13 cellular contexts compared by ENCODE assay signal in the genomic region with DNA sequence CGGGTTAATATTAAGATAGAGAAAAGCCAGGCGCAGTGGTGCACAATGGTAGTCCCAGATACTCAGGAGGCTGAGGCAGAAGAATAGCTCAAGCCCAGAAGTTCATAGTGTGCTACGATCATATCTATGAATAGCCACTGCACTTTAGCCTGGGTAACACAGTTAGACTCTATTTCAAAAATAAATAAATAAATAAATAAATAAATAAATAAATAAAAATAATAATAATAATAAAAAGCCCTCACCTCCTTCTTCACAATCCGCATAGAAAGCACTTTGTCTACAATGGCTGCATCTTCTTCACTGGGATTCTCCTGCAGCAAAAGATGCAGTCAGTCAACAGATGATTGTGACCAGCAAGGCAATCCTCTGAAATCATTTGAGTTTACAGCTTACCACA. TPM values are rescaled to one million over a fixed set of nuclear protein-coding genes. Genes with fewer than 3 reads are reported as not detected.
A peak's percentile ranks its signal among the peaks of the same experiment; 100 is the strongest.
DNase-seq lines count a peak whose midpoint lies in the region; ATAC-seq and TF ChIP-seq lines count a peak whose summit lies in the region.
"Had no signal": no experiment of that assay in that cellular context is flagged by ENCODE, and none has a peak within 500 bp of the region (broad histone marks: within the 10 kb centered on the region; RNA-seq: fewer than 3 reads in every experiment).

No MANE protein-coding gene starts in this region.

- H3K9me3 Mint-ChIP-seq in activated naive CD4-positive, alpha-beta T cell treated with anti-CD3 and anti-CD28 coated beads for 36 hours: no peaks in the 10 kb centered on the region
- no peaks in the 10 kb centered on the region for H3K9me3 Mint-ChIP-seq in WTC11
- no peaks in the 10 kb centered on the region for H3K9me3 Mint-ChIP-seq in activated T-helper 17 cell treated with anti-CD3 and anti-CD28 coated beads, Interleukin-2, amount 50 U/mL, for 72 hours
- H3K9me3 Mint-ChIP-seq: CD14-positive monocyte; CD8-positive, alpha-beta memory T cell had no signal

- intact Hi-C loops in activated naive CD4-positive, alpha-beta T cell treated with anti-CD3 and anti-CD28 coated beads for 36 hours (cut with micrococcal nuclease): loop anchor here (2.0 kb wide), 1 partner anchor 95 kb away; a partner anchor contains a TSS

- POLR2A ChIA-PET in WTC11 (lab: Charles Lee): no interaction called here

- no peaks in the 10 kb centered on the region for H3K27me3 Mint-ChIP-seq in activated naive CD4-positive, alpha-beta T cell treated with anti-CD3 and anti-CD28 coated beads for 36 hours (ENCODE audit: low read depth)
- no peaks in the 10 kb centered on the region for H3K27me3 Mint-ChIP-seq in WTC11 (ENCODE audit: low read depth)
- H3K27me3 Mint-ChIP-seq in activated T-helper 17 cell treated with anti-CD3 and anti-CD28 coated beads, Interleukin-2, amount 50 U/mL, for 72 hours: no peaks in the 10 kb centered on the region
- H3K27me3 Mint-ChIP-seq: CD8-positive, alpha-beta memory T cell had no signal

- ATAC-seq in WTC11 (no peak), HG02759 (IDR thresholded peaks at IDR 0.05; ENCODE audit: unreplicated experiment) (no peak)
- no peak for ATAC-seq in activated T-helper 17 cell treated with anti-CD3 and anti-CD28 coated beads, Interleukin-2, amount 50 U/mL, for 72 hours (replicated peaks)
- ATAC-seq: HCT116 had no signal

- CTCF ChIA-PET in activated naive CD4-positive, alpha-beta T cell treated with anti-CD3 and anti-CD28 coated beads for 36 hours (lab: Charles Lee): interaction anchor here (0.8 kb wide), 1 partner anchor 347 kb away, joined by 3 read pairs; no protein-coding TSS in a partner anchor
- CTCF ChIA-PET in WTC11 (lab: Charles Lee): no interaction called here

- H3K36me3 Mint-ChIP-seq in activated naive CD4-positive, alpha-beta T cell treated with anti-CD3 and anti-CD28 coated beads for 36 hours (ENCODE audit: low read depth): peaks cover 40% of the 10 kb centered on the region
- peaks cover 74% of the 10 kb centered on the region for H3K36me3 Mint-ChIP-seq in WTC11
- H3K36me3 Mint-ChIP-seq in activated T-helper 17 cell treated with anti-CD3 and anti-CD28 coated beads, Interleukin-2, amount 50 U/mL, for 72 hours (ENCODE audit: low read depth): peaks cover 99% of the 10 kb centered on the region

- no peak overlapping the region for H3K4me3 Mint-ChIP-seq in activated naive CD4-positive, alpha-beta T cell treated with anti-CD3 and anti-CD28 coated beads for 36 hours
- no peak overlapping the region for H3K4me3 Mint-ChIP-seq in WTC11
- H3K4me3 Mint-ChIP-seq in activated T-helper 17 cell treated with anti-CD3 and anti-CD28 coated beads, Interleukin-2, amount 50 U/mL, for 72 hours: no peak overlapping the region
- H3K4me3 Mint-ChIP-seq: CD14-positive monocyte; CD8-positive, alpha-beta memory T cell had no signal

- TF ChIP-seq CTCF in WTC11 (IDR thresholded peaks at IDR 0.05): no peak

- peak overlapping the region; percentile 77 for H3K27ac Mint-ChIP-seq in activated naive CD4-positive, alpha-beta T cell treated with anti-CD3 and anti-CD28 coated beads for 36 hours
- no peak overlapping the region for H3K27ac Mint-ChIP-seq in WTC11
- H3K27ac Mint-ChIP-seq in activated T-helper 17 cell treated with anti-CD3 and anti-CD28 coated beads, Interleukin-2, amount 50 U/mL, for 72 hours: peak overlapping the region; percentile 89
- H3K27ac Mint-ChIP-seq: CD14-positive monocyte; CD8-positive, alpha-beta memory T cell had no signal

- no peak for DNase-seq in activated naive CD4-positive, alpha-beta T cell treated with anti-CD3 and anti-CD28 coated beads for 36 hours
- DNase-seq in activated naive CD4-positive, alpha-beta T cell (lab: John Stamatoyannopoulos, UW): no peak
- DNase-seq in WTC11 (ENCODE audit: low spot score) (no peak), NCI-H128 (lab: John Stamatoyannopoulos, UW; ENCODE audit: unreplicated experiment) (no peak)
- DNase-seq: Caco-2; CD8-positive, alpha-beta memory T cell; DND-41; GDM1; GM23248 had no signal

- peaks cover 31% of the 10 kb centered on the region for H3K4me1 Mint-ChIP-seq in activated naive CD4-positive, alpha-beta T cell treated with anti-CD3 and anti-CD28 coated beads for 36 hours (ENCODE audit: low read depth)
- H3K4me1 Mint-ChIP-seq in WTC11: no peaks in the 10 kb centered on the region
- peaks cover 14% of the 10 kb centered on the region for H3K4me1 Mint-ChIP-seq in activated T-helper 17 cell treated with anti-CD3 and anti-CD28 coated beads, Interleukin-2, amount 50 U/mL, for 72 hours
- H3K4me1 Mint-ChIP-seq: CD14-positive monocyte had no signal

TF ChIP-seq in WTC11, 78 proteins besides CTCF, POLR2A, EP300 and RAD21:
- TF ChIP-seq ZNF219 (CRISPR knock-in tag; IDR thresholded peaks at IDR 0.05; ENCODE audit: borderline replicate concordance): no peak
- TF ChIP-seq, protein P1, sequence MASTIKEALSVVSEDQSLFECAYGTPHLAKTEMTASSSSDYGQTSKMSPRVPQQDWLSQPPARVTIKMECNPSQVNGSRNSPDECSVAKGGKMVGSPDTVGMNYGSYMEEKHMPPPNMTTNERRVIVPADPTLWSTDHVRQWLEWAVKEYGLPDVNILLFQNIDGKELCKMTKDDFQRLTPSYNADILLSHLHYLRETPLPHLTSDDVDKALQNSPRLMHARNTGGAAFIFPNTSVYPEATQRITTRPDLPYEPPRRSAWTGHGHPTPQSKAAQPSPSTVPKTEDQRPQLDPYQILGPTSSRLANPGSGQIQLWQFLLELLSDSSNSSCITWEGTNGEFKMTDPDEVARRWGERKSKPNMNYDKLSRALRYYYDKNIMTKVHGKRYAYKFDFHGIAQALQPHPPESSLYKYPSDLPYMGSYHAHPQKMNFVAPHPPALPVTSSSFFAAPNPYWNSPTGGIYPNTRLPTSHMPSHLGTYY (CRISPR knock-in tag; IDR thresholded peaks at IDR 0.05): no peak
- TF ChIP-seq HMGA2 (CRISPR knock-in tag; IDR thresholded peaks at IDR 0.05): peak; percentile 67; the same call in 1 of the 2 replicates

RNA-seq across cellular contexts. Expression of a gene that starts 31.5 kb away (rescaled TPM):
- total RNA-seq in activated naive CD4-positive, alpha-beta T cell treated with anti-CD3 and anti-CD28 coated beads for 36 hours: 100 to 1,000 TPM; 164 to 165 TPM
- 153 to 178 TPM (median 157 TPM) in 3 replicates for total RNA-seq in WTC11 (2021)
- 100 to 1,000 TPM; 120 to 176 TPM for total RNA-seq in activated T-helper 17 cell treated with anti-CD3 and anti-CD28 coated beads, Interleukin-2, amount 50 U/mL, for 72 hours

RNA-seq across cellular contexts. Expression of a gene that starts 40.6 kb away (rescaled TPM):
- 10 to 100 TPM; 73.9 to 75.5 TPM for total RNA-seq in activated naive CD4-positive, alpha-beta T cell treated with anti-CD3 and anti-CD28 coated beads for 36 hours
- total RNA-seq in WTC11 (2021): 119 to 133 TPM (median 119 TPM) in 3 replicates
- total RNA-seq in activated T-helper 17 cell treated with anti-CD3 and anti-CD28 coated beads, Interleukin-2, amount 50 U/mL, for 72 hours: 100 to 1,000 TPM; 105 to 124 TPM
